Comparison of ENCODE assay signal across 13 cellular contexts in genomic region chr3:99627062-99627826, GRCh38. TPM values are rescaled to one million over a fixed set of nuclear protein-coding genes. Genes with fewer than 3 reads are reported as not detected.
DNase-seq lines count a peak whose midpoint lies in the region; ATAC-seq and TF ChIP-seq lines count a peak whose summit lies in the region.
"Had no signal": no experiment of that assay in that cellular context is flagged by ENCODE, and none has a peak within 500 bp of the region (broad histone marks: within the 10 kb centered on the region; RNA-seq: fewer than 3 reads in every experiment).

No MANE protein-coding gene starts in this region.

- H3K27ac Mint-ChIP-seq in activated T-cell treated with anti-CD3 and anti-CD28 coated beads, Interleukin-2, amount 50 U/mL, for 72 hours, result no peak overlapping the region
- H3K27ac Mint-ChIP-seq in stimulated activated naive CD8-positive, alpha-beta T cell treated with anti-CD3 and anti-CD28 coated beads, Interleukin-15, Interleukin-2, amounts not matched to agents 100 ng/mL and 50 ng/mL, for 24 hours, result peak overlapping the region; percentile 80
- no peak overlapping the region for H3K27ac Mint-ChIP-seq in activated T-helper 1 cell treated with anti-CD3 and anti-CD28 coated beads, Interleukin-12 subunit alpha, Interleukin-12 subunit beta, Interleukin-2, Interleukin-4 antibody, amounts not matched to agents 30 ng/mL and 10 ng/mL and 1 ng/mL, durations not matched to agents 14 hours and 24 hours and 36 hours
- H3K27ac Mint-ChIP-seq: memory B cell had no signal

- peaks cover 5% of the 10 kb centered on the region for H3K27me3 Mint-ChIP-seq in activated T-cell treated with anti-CD3 and anti-CD28 coated beads, Interleukin-2, amount 50 U/mL, for 72 hours (ENCODE audit: low read depth)
- peaks cover 16% of the 10 kb centered on the region for H3K27me3 Mint-ChIP-seq in stimulated activated naive CD8-positive, alpha-beta T cell treated with anti-CD3 and anti-CD28 coated beads, Interleukin-15, Interleukin-2, amounts not matched to agents 100 ng/mL and 50 ng/mL, for 24 hours
- H3K27me3 Mint-ChIP-seq in activated T-helper 1 cell treated with anti-CD3 and anti-CD28 coated beads, Interleukin-12 subunit alpha, Interleukin-12 subunit beta, Interleukin-2, Interleukin-4 antibody, amounts not matched to agents 30 ng/mL and 10 ng/mL and 1 ng/mL, durations not matched to agents 14 hours and 24 hours and 36 hours (ENCODE audit: insufficient read depth), result peaks cover 5% of the 10 kb centered on the region

- no peaks in the 10 kb centered on the region for H3K36me3 ChIP-seq in heart right ventricle
- H3K36me3 ChIP-seq: colonic mucosa had no signal

- H3K27ac ChIP-seq in heart right ventricle, result no peak overlapping the region
- H3K27ac ChIP-seq: colonic mucosa had no signal

- H3K36me3 Mint-ChIP-seq in activated T-cell treated with anti-CD3 and anti-CD28 coated beads, Interleukin-2, amount 50 U/mL, for 72 hours (ENCODE audit: insufficient read depth in 2 of 2), result no peaks in the 10 kb centered on the region
- no peaks in the 10 kb centered on the region for H3K36me3 Mint-ChIP-seq in stimulated activated naive CD8-positive, alpha-beta T cell treated with anti-CD3 and anti-CD28 coated beads, Interleukin-15, Interleukin-2, amounts not matched to agents 100 ng/mL and 50 ng/mL, for 24 hours (ENCODE audit: low read depth)
- no peaks in the 10 kb centered on the region for H3K36me3 Mint-ChIP-seq in activated T-helper 1 cell treated with anti-CD3 and anti-CD28 coated beads, Interleukin-12 subunit alpha, Interleukin-12 subunit beta, Interleukin-2, Interleukin-4 antibody, amounts not matched to agents 30 ng/mL and 10 ng/mL and 1 ng/mL, durations not matched to agents 14 hours and 24 hours and 36 hours (ENCODE audit: low read depth)
- H3K36me3 Mint-ChIP-seq: memory B cell had no signal

- H3K4me3 ChIP-seq in cardiac fibroblast (replicated peaks in 1 of 2; ENCODE audit: low read depth in 2 of 2, low read length in 2 of 2) (no peak overlapping the region), heart right ventricle (no peak overlapping the region)
- H3K4me3 ChIP-seq: colonic mucosa had no signal

- no peaks in the 10 kb centered on the region for H3K9me3 ChIP-seq in heart right ventricle
- H3K9me3 ChIP-seq: colonic mucosa had no signal

- peak; percentile 51 to 65 for ATAC-seq in activated T-cell treated with anti-CD3 and anti-CD28 coated beads, Interleukin-2, amount 50 U/mL, for 72 hours (replicated peaks in 1 of 2)
- no peak for ATAC-seq in heart right ventricle
- ATAC-seq: right cardiac atrium had no signal

- intact Hi-C loops in heart right ventricle (cut with DNase I), result no loop called here
- intact Hi-C loops in activated T-helper 1 cell treated with anti-CD3 and anti-CD28 coated beads, Interleukin-12 subunit alpha, Interleukin-12 subunit beta, Interleukin-2, Interleukin-4 antibody, amounts not matched to agents 30 ng/mL and 10 ng/mL and 1 ng/mL, durations not matched to agents 14 hours and 24 hours and 36 hours (cut with micrococcal nuclease), result no loop called here

- TF ChIP-seq CTCF in cardiac fibroblast (IDR thresholded peaks at IDR 0.05; ENCODE audit: low read depth, low read length), result peak; percentile 26
- TF ChIP-seq CTCF in heart right ventricle (IDR thresholded peaks at IDR 0.05), result no peak

- 65 to 67% methylated on average over 4 of the region's 4 CpGs for WGBS in heart right ventricle, 2 donors

- no peaks in the 10 kb centered on the region for H3K4me1 ChIP-seq in heart right ventricle
- H3K4me1 ChIP-seq: colonic mucosa had no signal

- no peaks in the 10 kb centered on the region for H3K27me3 ChIP-seq in heart right ventricle
- H3K27me3 ChIP-seq: colonic mucosa had no signal

- DNase-seq in activated T-cell treated with anti-CD3 and anti-CD28 coated beads, Interleukin-2, amount 50 U/mL, for 72 hours, result peak in 1 of 2 donors; percentile 2
- no peak for DNase-seq in activated T-cell treated with anti-CD3 and anti-CD28 coated beads for 4 hours
- DNase-seq in NAMALWA (ENCODE audit: low spot score), result peak; percentile 4
- DNase-seq in cardiac fibroblast (ENCODE audit: low read depth in 2 of 2), result peak in 1 of 2 donors; percentile 54
- no peak for DNase-seq in heart right ventricle
- DNase-seq in activated T-helper 1 cell treated with anti-CD3 and anti-CD28 coated beads, Interleukin-12 subunit alpha, Interleukin-12 subunit beta, Interleukin-2, Interleukin-4 antibody, amounts not matched to agents 30 ng/mL and 10 ng/mL and 1 ng/mL, durations not matched to agents 14 hours and 24 hours and 36 hours (ENCODE audit: low spot score), result no peak
- DNase-seq in stimulated activated CD4-positive, alpha-beta T cell treated with anti-CD3 and anti-CD28 coated beads, Interleukin-2, amount 100 ng/mL, for 24 hours, result no peak
- DNase-seq: colonic mucosa, NCI-H1694, right cardiac atrium, T-helper 9 cell had no signal

- no peak overlapping the region for H3K4me3 Mint-ChIP-seq in activated T-cell treated with anti-CD3 and anti-CD28 coated beads, Interleukin-2, amount 50 U/mL, for 72 hours
- H3K4me3 Mint-ChIP-seq in stimulated activated naive CD8-positive, alpha-beta T cell treated with anti-CD3 and anti-CD28 coated beads, Interleukin-15, Interleukin-2, amounts not matched to agents 100 ng/mL and 50 ng/mL, for 24 hours, result no peak overlapping the region
- H3K4me3 Mint-ChIP-seq in activated T-helper 1 cell treated with anti-CD3 and anti-CD28 coated beads, Interleukin-12 subunit alpha, Interleukin-12 subunit beta, Interleukin-2, Interleukin-4 antibody, amounts not matched to agents 30 ng/mL and 10 ng/mL and 1 ng/mL, durations not matched to agents 14 hours and 24 hours and 36 hours, result no peak overlapping the region
- H3K4me3 Mint-ChIP-seq: memory B cell had no signal

- H3K9me3 Mint-ChIP-seq in activated T-cell treated with anti-CD3 and anti-CD28 coated beads, Interleukin-2, amount 50 U/mL, for 72 hours, result peaks cover 0 to 6% of the 10 kb centered on the region in 2 donors
- peaks cover 3% of the 10 kb centered on the region for H3K9me3 Mint-ChIP-seq in stimulated activated naive CD8-positive, alpha-beta T cell treated with anti-CD3 and anti-CD28 coated beads, Interleukin-15, Interleukin-2, amounts not matched to agents 100 ng/mL and 50 ng/mL, for 24 hours
- no peaks in the 10 kb centered on the region for H3K9me3 Mint-ChIP-seq in activated T-helper 1 cell treated with anti-CD3 and anti-CD28 coated beads, Interleukin-12 subunit alpha, Interleukin-12 subunit beta, Interleukin-2, Interleukin-4 antibody, amounts not matched to agents 30 ng/mL and 10 ng/mL and 1 ng/mL, durations not matched to agents 14 hours and 24 hours and 36 hours
- H3K9me3 Mint-ChIP-seq: memory B cell had no signal

- peaks cover 8% of the 10 kb centered on the region for H3K4me1 Mint-ChIP-seq in activated T-cell treated with anti-CD3 and anti-CD28 coated beads, Interleukin-2, amount 50 U/mL, for 72 hours (ENCODE audit: low read depth)
- peaks cover 14% of the 10 kb centered on the region for H3K4me1 Mint-ChIP-seq in stimulated activated naive CD8-positive, alpha-beta T cell treated with anti-CD3 and anti-CD28 coated beads, Interleukin-15, Interleukin-2, amounts not matched to agents 100 ng/mL and 50 ng/mL, for 24 hours (ENCODE audit: low read depth)
- no peaks in the 10 kb centered on the region for H3K4me1 Mint-ChIP-seq in activated T-helper 1 cell treated with anti-CD3 and anti-CD28 coated beads, Interleukin-12 subunit alpha, Interleukin-12 subunit beta, Interleukin-2, Interleukin-4 antibody, amounts not matched to agents 30 ng/mL and 10 ng/mL and 1 ng/mL, durations not matched to agents 14 hours and 24 hours and 36 hours (ENCODE audit: low read depth)
- H3K4me1 Mint-ChIP-seq: memory B cell had no signal

RNA-seq across cellular contexts. Expression of gene COL8A1, which starts 11.2 kb away (rescaled TPM):
- under 1 TPM in 1 of 2 donors, not detected in 1; 0.10 TPM for total RNA-seq in activated T-cell treated with anti-CD3 and anti-CD28 coated beads, Interleukin-2, amount 50 U/mL, for 72 hours
- 10 to 100 TPM in 9 of 10 donors, 1 to 10 TPM in 1; 7.5 to 32.2 (median 15.1) TPM for total RNA-seq in heart right ventricle
- 1 to 10 TPM; 7.9 to 8.3 TPM for polyA plus RNA-seq in heart right ventricle
- total RNA-seq in activated T-helper 1 cell treated with anti-CD3 and anti-CD28 coated beads, Interleukin-12 subunit alpha, Interleukin-12 subunit beta, Interleukin-2, Interleukin-4 antibody, amounts not matched to agents 30 ng/mL and 10 ng/mL and 1 ng/mL, durations not matched to agents 14 hours and 24 hours and 36 hours, result 0.08 TPM in 1 of 2 replicates, not detected in the other

Comparison
In these comparisons a context has a peak if more than half of its experiments do, and no peak if none do; other contexts are left out.
1. ATAC-seq: peak in activated T-cell treated with anti-CD3 and anti-CD28 coated beads, Interleukin-2, amount 50 U/mL, for 72 hours (2 of 2); none in heart right ventricle (0 of 8).